In the genomic region with DNA sequence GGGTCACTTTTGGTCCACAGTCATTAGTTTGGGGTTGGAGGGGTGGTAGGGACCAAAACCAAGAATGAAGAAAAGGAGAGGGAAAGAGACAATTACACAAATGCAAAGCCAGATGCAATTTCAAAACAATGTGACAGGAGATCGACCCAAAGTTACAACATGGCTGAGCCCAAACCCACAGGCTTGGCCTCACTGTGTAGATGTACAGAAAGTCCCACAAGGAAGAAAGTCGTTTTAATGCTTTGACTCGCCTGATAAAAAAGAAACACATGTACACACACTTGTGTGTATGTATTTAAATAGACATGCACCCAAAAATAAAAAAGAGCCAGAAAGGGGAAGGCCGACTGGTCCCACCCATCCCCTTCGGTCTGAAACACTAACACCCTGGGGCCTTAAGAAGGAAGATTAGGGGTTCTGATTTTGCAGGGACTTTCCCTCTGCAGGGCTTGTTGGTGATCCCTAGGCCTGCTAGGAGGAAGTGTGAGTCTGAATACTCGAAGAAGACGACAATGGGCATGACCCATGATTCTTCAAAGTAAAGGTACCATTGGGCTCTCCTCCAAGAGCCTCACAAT, we compare ENCODE assay signal across 8 cellular contexts.
A peak's percentile ranks its signal among the peaks of the same experiment; 100 is the strongest.
DNase-seq lines count a peak whose midpoint lies in the region; ATAC-seq and TF ChIP-seq lines count a peak whose summit lies in the region.

No MANE protein-coding gene starts in this region.

- no peaks in the 10 kb centered on the region; the same call in 1 of the 2 replicates for H4K20me1 ChIP-seq in DND-41 (ENCODE audit: insufficient read depth, low read length)

- H3K9me3 ChIP-seq in DND-41 (ENCODE audit: insufficient read depth, low read length, severe bottlenecking) = no peaks in the 10 kb centered on the region
- no peaks in the 10 kb centered on the region for H3K9me3 ChIP-seq in effector memory CD4-positive, alpha-beta T cell (ENCODE audit: control insufficient read depth, low read length)

- H3K36me3 ChIP-seq in DND-41 (ENCODE audit: insufficient read depth, low read length) = peaks cover 95% of the 10 kb centered on the region
- H3K36me3 ChIP-seq in effector memory CD4-positive, alpha-beta T cell (ENCODE audit: control insufficient read depth, insufficient read depth, low read length) = peaks cover 84% of the 10 kb centered on the region

- no peak overlapping the region for H3K9ac ChIP-seq in DND-41 (ENCODE audit: low read depth, low read length)

- no peak overlapping the region for H3K4me3 ChIP-seq in DND-41 (ENCODE audit: low read depth in 1 of 2, low read length in 2 of 2)
- peak overlapping the region; percentile 20 for H3K4me3 ChIP-seq in effector memory CD4-positive, alpha-beta T cell (ENCODE audit: insufficient read depth, low read depth, low read length, poor library complexity, severe bottlenecking)

- H3K27me3 ChIP-seq in DND-41 (ENCODE audit: insufficient read depth, low read length, poor library complexity) = no peaks in the 10 kb centered on the region
- H3K27me3 ChIP-seq in effector memory CD4-positive, alpha-beta T cell (replicated peaks; ENCODE audit: control insufficient read depth, insufficient read depth, low read length, poor library complexity, severe bottlenecking) = no peaks in the 10 kb centered on the region

- H3K4me2 ChIP-seq in DND-41 (ENCODE audit: insufficient read depth, low read length) = no peak overlapping the region

- H3K79me2 ChIP-seq in DND-41 (ENCODE audit: insufficient read depth, low read length) = peaks cover 65% of the 10 kb centered on the region

- peaks cover 33% of the 10 kb centered on the region for H3K4me1 ChIP-seq in DND-41 (ENCODE audit: insufficient read depth, low read length)
- peaks cover 99% of the 10 kb centered on the region for H3K4me1 ChIP-seq in effector memory CD4-positive, alpha-beta T cell (ENCODE audit: control insufficient read depth, insufficient read depth, low read length, poor library complexity, severe bottlenecking)

- no peak overlapping the region for H2AFZ ChIP-seq in DND-41 (ENCODE audit: low read depth, low read length)

- no peak for TF ChIP-seq CTCF in DND-41 (IDR thresholded peaks at IDR 0.05; ENCODE audit: borderline replicate concordance, extremely low read depth, low read length, poor library complexity, severe bottlenecking)

- no peak for DNase-seq in DND-41
- DNase-seq in effector memory CD4-positive, alpha-beta T cell = peak in 1 of 3 donors; percentile 52
- DNase-seq in NCI-H526 (lab: John Stamatoyannopoulos, UW) = no peak
- no peak for DNase-seq in NCI-H345 treated with DMSO at 0.1 percent for 48 hours (lab: John Stamatoyannopoulos, UW; ENCODE audit: unreplicated experiment)
- DNase-seq in stimulated activated CD4-positive, alpha-beta T cell treated with anti-CD3 and anti-CD28 coated beads, Interleukin-2, amount 100 ng/mL, for 48 hours = no peak
- DNase-seq in NCI-H1048 (lab: John Stamatoyannopoulos, UW) = no peak

- ATAC-seq in DND-41 (ENCODE audit: insufficient read depth, low read depth) (no peak), GM19467 (IDR thresholded peaks at IDR 0.05; ENCODE audit: unreplicated experiment) (peak; percentile 52), HG03521 (IDR thresholded peaks at IDR 0.05; ENCODE audit: unreplicated experiment) (peak; percentile 44)

- peak overlapping the region; percentile 55 for H3K27ac ChIP-seq in DND-41 (ENCODE audit: low read length)
- H3K27ac ChIP-seq in effector memory CD4-positive, alpha-beta T cell (ENCODE audit: insufficient read depth, low read length, poor library complexity, severe bottlenecking) = peak overlapping the region; percentile 93
